Comparison of ENCODE assay signal across 1 cellular context in the genomic region with DNA sequence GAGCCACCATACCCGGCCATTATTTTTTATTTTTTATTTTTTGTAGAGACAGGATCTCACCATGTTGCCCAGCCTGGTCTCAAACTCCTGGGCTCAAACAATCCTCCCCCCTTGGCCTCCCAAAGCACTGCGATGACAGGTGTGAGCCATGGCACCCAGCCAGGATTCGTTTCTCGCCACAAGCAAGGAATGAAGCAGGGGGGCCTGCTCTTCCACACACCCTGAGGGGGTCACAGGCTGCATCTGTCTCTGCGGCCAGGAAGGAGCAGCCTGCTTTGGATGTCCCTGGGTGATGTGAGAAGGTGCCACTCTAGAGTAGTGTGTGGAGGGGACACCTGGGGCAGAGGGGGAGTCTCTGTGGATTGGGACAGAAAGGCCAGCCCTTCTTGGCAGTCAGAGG.
TF ChIP-seq lines count a peak whose summit lies in the region.

No MANE protein-coding gene starts in this region.

TF ChIP-seq in IMR-90, 13 proteins besides CTCF, POLR2A, EP300 and RAD21 (continued from another document):
- TF ChIP-seq, protein P1, sequence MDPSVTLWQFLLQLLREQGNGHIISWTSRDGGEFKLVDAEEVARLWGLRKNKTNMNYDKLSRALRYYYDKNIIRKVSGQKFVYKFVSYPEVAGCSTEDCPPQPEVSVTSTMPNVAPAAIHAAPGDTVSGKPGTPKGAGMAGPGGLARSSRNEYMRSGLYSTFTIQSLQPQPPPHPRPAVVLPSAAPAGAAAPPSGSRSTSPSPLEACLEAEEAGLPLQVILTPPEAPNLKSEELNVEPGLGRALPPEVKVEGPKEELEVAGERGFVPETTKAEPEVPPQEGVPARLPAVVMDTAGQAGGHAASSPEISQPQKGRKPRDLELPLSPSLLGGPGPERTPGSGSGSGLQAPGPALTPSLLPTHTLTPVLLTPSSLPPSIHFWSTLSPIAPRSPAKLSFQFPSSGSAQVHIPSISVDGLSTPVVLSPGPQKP (IDR thresholded peaks at IDR 0.05; ENCODE audit: borderline replicate concordance, low read depth, low read length) = no peak
- TF ChIP-seq RCOR1 (IDR thresholded peaks at IDR 0.05; ENCODE audit: insufficient replicate concordance, low read length) (no peak), FOS (IDR thresholded peaks at IDR 0.05; ENCODE audit: low read depth, low read length) (no peak), MAZ (IDR thresholded peaks at IDR 0.05; ENCODE audit: borderline replicate concordance, low read depth, low read length) (no peak)
